18 cellular contexts compared by ENCODE assay signal in the genomic region with DNA sequence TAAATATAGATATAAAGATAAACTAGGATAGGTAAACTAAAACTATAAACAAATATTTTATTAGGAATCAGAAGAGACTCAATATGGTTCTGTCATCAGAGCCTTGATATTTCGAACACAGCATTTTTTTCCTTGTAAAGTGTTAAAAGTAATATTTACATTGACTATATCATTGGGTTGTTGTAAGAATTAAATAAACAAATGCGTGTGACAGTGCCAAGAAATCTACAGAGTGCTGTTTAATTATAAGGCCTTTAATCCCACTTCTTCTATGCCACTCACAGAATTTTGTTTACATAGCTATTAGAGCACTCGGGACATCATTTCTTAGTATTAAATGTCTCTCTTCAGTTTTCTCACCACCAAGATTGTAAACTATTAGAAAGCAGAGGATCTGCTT.
A peak's percentile ranks its signal among the peaks of the same experiment; 100 is the strongest.
DNase-seq lines count a peak whose midpoint lies in the region; ATAC-seq lines count a peak whose summit lies in the region.
"Had no signal": no experiment of that assay in that cellular context is flagged by ENCODE, and none has a peak within 500 bp of the region (broad histone marks: within the 10 kb centered on the region; RNA-seq: fewer than 3 reads in every experiment).

No MANE protein-coding gene starts in this region.

- ATAC-seq in GM21619 (IDR thresholded peaks at IDR 0.05; ENCODE audit: unreplicated experiment) (no peak), left cardiac atrium (no peak), HG02623 (IDR thresholded peaks at IDR 0.05; ENCODE audit: unreplicated experiment) (no peak)
- ATAC-seq: CD8-positive, alpha-beta T cell; SK-N-SH treated with all-trans-retinoic acid at 6 μM for 48 hours had no signal

- intact Hi-C loops in left cardiac atrium (cut with DNase I): no loop called here

- DNase-seq in NCI-H510A treated with DMSO at 0.1 percent for 48 hours (lab: John Stamatoyannopoulos, UW): peak; percentile 34
- no peak for DNase-seq in NCI-H510A (lab: John Stamatoyannopoulos, UW)
- DNase-seq in NCI-H2081 treated with DMSO at 0.1 percent for 48 hours (lab: John Stamatoyannopoulos, UW): peak; percentile 10
- peak; percentile 50 for DNase-seq in NCI-H774 (lab: John Stamatoyannopoulos, UW)
- no peak for DNase-seq in left cardiac atrium
- DNase-seq: AML-193; C1 segment of cervical spinal cord; Calu3; CD8-positive, alpha-beta T cell; DMS79; NCI-H2029 treated with DMSO at 0.1 percent for 48 hours; NCI-H446 treated with DMSO at 0.1 percent for 48 hours; PC-9; RPMI8226; SIG-M5 had no signal

Comparison
In these comparisons a context has a peak if more than half of its experiments do, and no peak if none do; other contexts are left out.
1. DNase-seq: peak in NCI-H510A treated with DMSO at 0.1 percent for 48 hours (single experiment), NCI-H2081 treated with DMSO at 0.1 percent for 48 hours (single experiment) and NCI-H774 (single experiment); none in NCI-H510A (single experiment) and left cardiac atrium (single experiment).